13 cellular contexts compared by ENCODE assay signal in the genomic region with DNA sequence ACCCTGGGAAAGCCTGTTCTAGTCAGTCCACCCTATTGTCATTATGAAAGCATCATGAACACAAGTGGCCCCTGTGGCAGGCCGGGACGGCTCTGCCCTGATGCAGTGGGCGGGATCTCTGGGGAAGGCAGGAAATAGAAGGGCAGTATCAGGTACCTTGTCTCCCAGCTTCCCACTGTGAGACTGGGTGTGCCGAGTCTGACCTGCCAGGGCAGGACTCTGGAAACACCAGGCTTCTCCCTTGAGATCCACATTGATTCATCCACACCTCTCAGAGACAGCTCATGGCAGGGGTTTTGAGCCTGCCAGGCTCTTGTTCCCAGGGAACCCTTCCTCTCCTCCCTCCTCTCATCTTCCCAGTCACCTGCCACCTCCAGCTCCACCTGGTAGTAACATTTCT. TPM values are rescaled to one million over a fixed set of nuclear protein-coding genes. Genes with fewer than 3 reads are reported as not detected.
DNase-seq lines count a peak whose midpoint lies in the region; ATAC-seq and TF ChIP-seq lines count a peak whose summit lies in the region.
"Had no signal": no experiment of that assay in that cellular context is flagged by ENCODE, and none has a peak within 500 bp of the region (broad histone marks: within the 10 kb centered on the region; RNA-seq: fewer than 3 reads in every experiment).

No MANE protein-coding gene starts in this region.

- H2AFZ ChIP-seq in OCI-LY7 (ENCODE audit: low read length) = peak overlapping the region; percentile 93; the same call in 1 of the 2 replicates

- intact Hi-C loops in OCI-LY7 (cut with micrococcal nuclease; ENCODE audit: unreplicated experiment) = no loop called here

- H3K36me3 ChIP-seq in CD4-positive, CD25-positive, alpha-beta regulatory T cell (ENCODE audit: control insufficient read depth, insufficient read depth, low read length) = no peaks in the 10 kb centered on the region
- no peaks in the 10 kb centered on the region for H3K36me3 ChIP-seq in OCI-LY7 (ENCODE audit: insufficient read depth, low read length)
- H3K36me3 ChIP-seq: right atrium auricular region, SJSA1, WERI-Rb-1 had no signal

- H3K27me3 Mint-ChIP-seq in CD4-positive, CD25-positive, alpha-beta regulatory T cell = peaks cover 9% of the 10 kb centered on the region

- H3K4me2 ChIP-seq in OCI-LY7 (ENCODE audit: low read length) = peak overlapping the region; percentile 78

- no peak for ATAC-seq in CD4-positive, CD25-positive, alpha-beta regulatory T cell (ENCODE audit: low read depth in 2 of 2)
- no peak for ATAC-seq in GM21786 (IDR thresholded peaks at IDR 0.05; ENCODE audit: unreplicated experiment)
- no peak for ATAC-seq in HG03135 (IDR thresholded peaks at IDR 0.05; ENCODE audit: unreplicated experiment)
- ATAC-seq in HG02970 (IDR thresholded peaks at IDR 0.05; ENCODE audit: low FRiP score, unreplicated experiment) = no peak

- peak overlapping the region in 2 of 3 donors; percentile 8 to 16 for H3K27ac Mint-ChIP-seq in CD4-positive, CD25-positive, alpha-beta regulatory T cell

- POLR2A ChIA-PET in OCI-LY7 (lab: Charles Lee) = interaction anchor here (2.0 kb wide), 1 partner anchor 26 kb away, joined by 7 read pairs; no protein-coding TSS in a partner anchor

- no peaks in the 10 kb centered on the region for H3K27me3 ChIP-seq in CD4-positive, CD25-positive, alpha-beta regulatory T cell (ENCODE audit: control insufficient read depth, insufficient read depth, low read length)
- H3K27me3 ChIP-seq: right atrium auricular region, SJSA1 had no signal

- no peak for TF ChIP-seq CTCF in GM13977 (IDR thresholded peaks at IDR 0.05; ENCODE audit: extremely low read depth, insufficient read depth, missing control alignments)
- no peak for TF ChIP-seq CTCF in OCI-LY7 (conservative IDR thresholded peaks at IDR 0.05; ENCODE audit: low read length)

- H3K4me3 Mint-ChIP-seq in CD4-positive, CD25-positive, alpha-beta regulatory T cell = no peak overlapping the region
- H3K4me3 Mint-ChIP-seq: CD4-positive, alpha-beta memory T cell had no signal

- no peak overlapping the region for H3K27ac ChIP-seq in CD4-positive, CD25-positive, alpha-beta regulatory T cell (ENCODE audit: insufficient read depth, low read length, poor library complexity, severe bottlenecking)
- H3K27ac ChIP-seq in OCI-LY7 (ENCODE audit: low read depth, low read length, poor library complexity, severe bottlenecking) = no peak overlapping the region
- H3K27ac ChIP-seq: right atrium auricular region, SJSA1, WERI-Rb-1 had no signal

- no peaks in the 10 kb centered on the region for H3K36me3 Mint-ChIP-seq in CD4-positive, CD25-positive, alpha-beta regulatory T cell
- H3K36me3 Mint-ChIP-seq: CD4-positive, alpha-beta memory T cell had no signal

- peaks cover 2 to 26% (median 14%) of the 10 kb centered on the region in 4 donors for H3K4me1 Mint-ChIP-seq in CD4-positive, CD25-positive, alpha-beta regulatory T cell

- no peaks in the 10 kb centered on the region for H3K9me2 ChIP-seq in OCI-LY7 (ENCODE audit: insufficient read depth, low read length)

- H3K9me3 Mint-ChIP-seq in CD4-positive, CD25-positive, alpha-beta regulatory T cell = peaks cover 0 to 2% (median 0%) of the 10 kb centered on the region in 7 donors
- H3K9me3 Mint-ChIP-seq: CD4-positive, alpha-beta memory T cell had no signal

- BruUV-seq in OCI-LY7 (replicated peaks; lab: Mats Ljungman, UMichigan) = no TSS peak

- H3K4me1 ChIP-seq in CD4-positive, CD25-positive, alpha-beta regulatory T cell (ENCODE audit: control insufficient read depth, insufficient read depth, low read length, poor library complexity, severe bottlenecking) = peaks cover 3% of the 10 kb centered on the region
- peaks cover 31% of the 10 kb centered on the region for H3K4me1 ChIP-seq in OCI-LY7 (ENCODE audit: insufficient read depth, low read length, poor library complexity, severe bottlenecking)

- no peaks in the 10 kb centered on the region for H4K20me1 ChIP-seq in OCI-LY7 (ENCODE audit: insufficient read depth, low read length)

- no peak for DNase-seq in CD4-positive, CD25-positive, alpha-beta regulatory T cell
- DNase-seq in GM13977 (ENCODE audit: low spot score) (peak; percentile 14), OCI-LY7 (ENCODE audit: low spot score) (peak; percentile 16), medulla oblongata (ENCODE audit: extremely low spot score) (peak; percentile 7)
- DNase-seq in stimulated activated CD4-positive, alpha-beta T cell treated with anti-CD3 and anti-CD28 coated beads, Interleukin-2, amount 100 ng/mL, for 24 hours = no peak
- DNase-seq: CD4-positive, alpha-beta memory T cell; WERI-Rb-1 had no signal

- CTCF ChIA-PET in OCI-LY7 (lab: Charles Lee; ENCODE audit: unreplicated experiment) = no interaction called here

- no peaks in the 10 kb centered on the region for H3K9me3 ChIP-seq in CD4-positive, CD25-positive, alpha-beta regulatory T cell (ENCODE audit: control insufficient read depth in 2 of 2, low read length in 2 of 2)
- H3K9me3 ChIP-seq in OCI-LY7 (ENCODE audit: low read length) = no peaks in the 10 kb centered on the region
- H3K9me3 ChIP-seq: right atrium auricular region, SJSA1 had no signal

- H3K4me3 ChIP-seq in CD4-positive, CD25-positive, alpha-beta regulatory T cell (ENCODE audit: low read depth, low read length) = no peak overlapping the region
- no peak overlapping the region for H3K4me3 ChIP-seq in OCI-LY7 (ENCODE audit: low read depth, low read length, poor library complexity, severe bottlenecking)
- H3K4me3 ChIP-seq: right atrium auricular region, SJSA1 had no signal

- H3K79me2 ChIP-seq in OCI-LY7 (ENCODE audit: insufficient read depth, low read depth, low read length) = no peaks in the 10 kb centered on the region

- in situ Hi-C loops in GM13977 (cut with MboI; ENCODE audit: low pct_unique_long_range_greater_than_20kb, low sequenced_read_pairs, unreplicated experiment) = loop anchor here (25.0 kb wide), 1 partner anchor 304 kb away; no protein-coding TSS in a partner anchor

RNA-seq across cellular contexts. Expression of gene GNPAT, which starts 24.5 kb away (rescaled TPM):
- total RNA-seq in CD4-positive, CD25-positive, alpha-beta regulatory T cell = 23.1 TPM
- polyA plus RNA-seq in CD4-positive, CD25-positive, alpha-beta regulatory T cell = 10 to 100 TPM; 36.4 to 46.8 (median 41.7) TPM
- total RNA-seq in OCI-LY7 (2014; rRNA removed; shearing (Covaris generic)) = 37.9 and 51.7 TPM in 2 replicates
- total RNA-seq in OCI-LY7 (2022) = 54.9 and 58.5 TPM in 2 replicates

RNA-seq across cellular contexts. Expression of gene TRIM67, which starts 54.7 kb away (rescaled TPM):
- not detected for total RNA-seq in CD4-positive, CD25-positive, alpha-beta regulatory T cell
- polyA plus RNA-seq in CD4-positive, CD25-positive, alpha-beta regulatory T cell = not detected
- total RNA-seq in OCI-LY7 (2014; rRNA removed; shearing (Covaris generic)) = 0.03 TPM in 1 of 2 replicates, not detected in the other
- total RNA-seq in OCI-LY7 (2022) = 0.04 and 0.06 TPM in 2 replicates
- total RNA-seq: CD4-positive, alpha-beta memory T cell; H1 had no signal
- polyA plus RNA-seq: CD4-positive, alpha-beta memory T cell had no signal

Comparison
In these comparisons a context has a peak if more than half of its experiments do, and no peak if none do; other contexts are left out.
1. DNase-seq: peak in GM13977 (single experiment), OCI-LY7 (single experiment) and medulla oblongata (single experiment); none in CD4-positive, CD25-positive, alpha-beta regulatory T cell (0 of 3) and stimulated activated CD4-positive, alpha-beta T cell treated with anti-CD3 and anti-CD28 coated beads, Interleukin-2, amount 100 ng/mL, for 24 hours (0 of 2).